ENCODE assay signal across 17 cellular contexts in the genomic region with DNA sequence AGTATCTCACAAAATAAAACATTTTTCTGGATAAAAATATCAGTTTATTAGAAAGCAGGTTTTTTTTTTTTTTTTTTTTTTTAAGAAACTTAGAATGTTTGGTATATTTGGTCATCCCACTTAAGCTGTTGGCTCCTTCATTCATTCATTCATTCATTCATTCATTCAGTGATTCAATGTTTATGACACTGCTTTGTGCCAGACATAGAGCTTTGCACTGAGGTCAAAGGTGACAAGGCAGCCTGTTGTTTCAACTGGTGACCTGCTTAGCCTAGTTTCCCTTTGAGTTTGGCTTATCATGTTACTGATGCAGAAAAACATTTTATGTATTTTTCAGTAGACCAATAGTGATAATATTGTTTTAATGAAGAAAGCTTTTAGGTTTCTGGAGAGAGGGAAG. TPM values are rescaled to one million over a fixed set of nuclear protein-coding genes. Genes with fewer than 3 reads are reported as not detected.
DNase-seq lines count a peak whose midpoint lies in the region; ATAC-seq, FAIRE-seq and TF ChIP-seq lines count a peak whose summit lies in the region.
"Had no signal": no experiment of that assay in that cellular context is flagged by ENCODE, and none has a peak within 500 bp of the region (broad histone marks: within the 10 kb centered on the region; RNA-seq: fewer than 3 reads in every experiment).

No MANE protein-coding gene starts in this region.

- CTCF ChIA-PET in OCI-LY7 (lab: Charles Lee; ENCODE audit: unreplicated experiment) (no interaction called here), K562 (lab: Yijun Ruan, JAX; ENCODE audit: low intra/inter-chr PET ratio) (no interaction called here)

- no peak overlapping the region for H3K27ac Mint-ChIP-seq in mesothelial cell of epicardium
- H3K27ac Mint-ChIP-seq: HFFc6 had no signal

- H3K27me3 ChIP-seq in K562 (ENCODE audit: control insufficient read depth in 2 of 2, insufficient read depth in 2 of 2, low read length in 2 of 2) (no peaks in the 10 kb centered on the region), liver (ENCODE audit: control insufficient read depth in 4 of 4, insufficient read depth in 4 of 4, low read length in 3 of 4) (no peaks in the 10 kb centered on the region), subcutaneous abdominal adipose tissue (ENCODE audit: control insufficient read depth in 5 of 5, insufficient read depth in 4 of 5, low read length in 5 of 5) (no peaks in the 10 kb centered on the region), left lung (no peaks in the 10 kb centered on the region)

- H3K9ac ChIP-seq in K562 (ENCODE audit: insufficient read depth in 1 of 2, low read depth in 2 of 2, low read length in 2 of 2) (no peak overlapping the region), liver (ENCODE audit: low read depth in 1 of 2, low read length in 2 of 2) (peak overlapping the region in 1 of 2 donors; percentile 8), subcutaneous abdominal adipose tissue (ENCODE audit: low read length in 5 of 5) (no peak overlapping the region)
- H3K9ac ChIP-seq: KMS-11 had no signal

- TF ChIP-seq POLR2A in K562 (conservative IDR thresholded peaks at IDR 0.05) = no peak

- H3K27ac ChIP-seq in OCI-LY7 (ENCODE audit: low read depth, low read length, poor library complexity, severe bottlenecking) (peak overlapping the region; percentile 13), K562 (ENCODE audit: extremely low read depth, low read depth, low read length) (no peak overlapping the region), liver (ENCODE audit: low read depth in 1 of 2, low read length in 2 of 2) (no peak overlapping the region), subcutaneous abdominal adipose tissue (ENCODE audit: low read depth, low read length) (peak overlapping the region; percentile 56), left lung (no peak overlapping the region)
- H3K27ac ChIP-seq: KMS-11 had no signal

- H3K9me2 ChIP-seq in OCI-LY7 (ENCODE audit: insufficient read depth, low read length) = no peaks in the 10 kb centered on the region

- in situ Hi-C loops in K562 (cut with MboI) = no loop called here

- H2AFZ ChIP-seq in OCI-LY7 (ENCODE audit: low read length) (no peak overlapping the region), K562 (ENCODE audit: low read depth, low read length) (no peak overlapping the region)

- H3K9me3 Mint-ChIP-seq in mesothelial cell of epicardium = no peaks in the 10 kb centered on the region
- H3K9me3 Mint-ChIP-seq: HFFc6 had no signal

- H3K4me3 ChIP-seq in OCI-LY7 (ENCODE audit: low read depth, low read length, poor library complexity, severe bottlenecking) (no peak overlapping the region), K562 (no peak overlapping the region), liver (ENCODE audit: low read depth in 1 of 3, low read length in 3 of 3) (no peak overlapping the region), subcutaneous abdominal adipose tissue (ENCODE audit: low read depth in 1 of 5, low read length in 5 of 5) (no peak overlapping the region), left lung (no peak overlapping the region)

- H3K36me3 Mint-ChIP-seq in mesothelial cell of epicardium = peaks cover 1% of the 10 kb centered on the region

- H4K20me1 ChIP-seq in OCI-LY7 (ENCODE audit: insufficient read depth, low read length) (no peaks in the 10 kb centered on the region), K562 (replicated peaks; ENCODE audit: control insufficient read depth, insufficient read depth, low read length) (no peaks in the 10 kb centered on the region)

- H3K4me2 ChIP-seq in OCI-LY7 (ENCODE audit: low read length) (peak overlapping the region; percentile 19), K562 (ENCODE audit: insufficient read depth, low read length) (no peak overlapping the region)
- H3K4me2 ChIP-seq: KMS-11 had no signal

- DNase-seq in OCI-LY7 (ENCODE audit: low spot score) (no peak), K562 (ENCODE audit: extremely low read depth in 1 of 4, low spot score in 3 of 4) (no peak), left lung (no peak), mesothelial cell of epicardium (ENCODE audit: low spot score in 2 of 2, unreplicated experiment in 2 of 2) (no peak)
- DNase-seq in activated CD4-positive, alpha-beta T cell treated with anti-CD3 and anti-CD28 coated beads for 48 hours = no peak
- DNase-seq: COR-L47, EL, HFFc6, NCI-H1092, NCI-H2227 treated with DMSO at 0.1 percent for 48 hours, NCI-H524, SHP77 had no signal

- peaks cover 9% of the 10 kb centered on the region for H3K4me1 Mint-ChIP-seq in mesothelial cell of epicardium

- BruUV-seq in OCI-LY7 (replicated peaks; lab: Mats Ljungman, UMichigan) = no TSS peak
- BruUV-seq in K562 (replicated peaks; lab: Mats Ljungman, UMichigan) = no TSS peak

- TF ChIP-seq EP300 in K562 (IDR thresholded peaks at IDR 0.05; ENCODE audit: low read length) = no peak

- H3K79me2 ChIP-seq in OCI-LY7 (ENCODE audit: insufficient read depth, low read depth, low read length) = peaks cover 97% of the 10 kb centered on the region
- peaks cover 51% of the 10 kb centered on the region for H3K79me2 ChIP-seq in K562 (ENCODE audit: control insufficient read depth, insufficient read depth, low read length)

- no peaks in the 10 kb centered on the region for H3K9me1 ChIP-seq in K562 (ENCODE audit: control insufficient read depth, insufficient read depth, low read length)

- POLR2A ChIA-PET in OCI-LY7 (lab: Charles Lee) (interaction anchor here (0.6 to 8.4 kb wide), 8 partner anchors 8 to 1962 kb away, joined by 3 to 114 read pairs (median 6); no protein-coding TSS in a partner anchor), K562 (lab: Yijun Ruan, JAX) (interaction anchor here (0.6 to 1.3 kb wide), 3 partner anchors 10 to 278 kb away, joined by 3 to 4 read pairs (median 4); no protein-coding TSS in a partner anchor)

- no peak for ATAC-seq in K562
- ATAC-seq in left lung = no peak

- H3K36me3 ChIP-seq in OCI-LY7 (ENCODE audit: insufficient read depth, low read length) (peaks cover 35% of the 10 kb centered on the region), K562 (ENCODE audit: control insufficient read depth, insufficient read depth, low read length) (peaks cover 24% of the 10 kb centered on the region), liver (ENCODE audit: control insufficient read depth in 4 of 4, insufficient read depth in 3 of 4, low read depth in 1 of 4, low read length in 3 of 4) (peaks cover 0 to 12% (median 7%) of the 10 kb centered on the region in 4 donors), subcutaneous abdominal adipose tissue (ENCODE audit: control insufficient read depth in 5 of 5, insufficient read depth in 5 of 5, low read length in 5 of 5) (peaks cover 0 to 5% (median 2%) of the 10 kb centered on the region in 5 donors), left lung (peaks cover 0 to 43% of the 10 kb centered on the region in 2 donors)

- peaks cover 95% of the 10 kb centered on the region for H3K4me1 ChIP-seq in OCI-LY7 (ENCODE audit: insufficient read depth, low read length, poor library complexity, severe bottlenecking)
- peaks cover 0 to 29% of the 10 kb centered on the region in 2 experiments; a peak in 2 of 5 replicates for H3K4me1 ChIP-seq in K562 (replicated peaks in 1 of 2; ENCODE audit: control insufficient read depth in 2 of 2, insufficient read depth in 2 of 2, low read length in 2 of 2)
- peaks cover 13 to 40% (median 19%) of the 10 kb centered on the region in 4 donors for H3K4me1 ChIP-seq in liver (ENCODE audit: control insufficient read depth in 4 of 4, insufficient read depth in 4 of 4, low read length in 3 of 4)
- peaks cover 0 to 40% (median 37%) of the 10 kb centered on the region in 5 donors for H3K4me1 ChIP-seq in subcutaneous abdominal adipose tissue (ENCODE audit: control insufficient read depth in 5 of 5, insufficient read depth in 5 of 5, low read length in 5 of 5)
- peaks cover 11 to 74% of the 10 kb centered on the region in 2 donors for H3K4me1 ChIP-seq in left lung

- H3K27me3 Mint-ChIP-seq in mesothelial cell of epicardium (ENCODE audit: low read depth) = no peaks in the 10 kb centered on the region

- no peak overlapping the region for H3K4me3 Mint-ChIP-seq in mesothelial cell of epicardium
- H3K4me3 Mint-ChIP-seq: HFFc6 had no signal

- TF ChIP-seq RAD21 in K562 (CRISPR knock-in tag; conservative IDR thresholded peaks at IDR 0.05 in 1 of 2, IDR thresholded peaks at IDR 0.05 in 1 of 2) = no peak
- TF ChIP-seq RAD21 in liver (IDR thresholded peaks at IDR 0.05) = no peak

- TF ChIP-seq CTCF in OCI-LY7 (conservative IDR thresholded peaks at IDR 0.05; ENCODE audit: low read length) (no peak), K562 (IDR thresholded peaks at IDR 0.05 in 2 of 3, conservative IDR thresholded peaks at IDR 0.05 in 1 of 3; ENCODE audit: insufficient read depth in 2 of 3, low read depth in 1 of 3, low read length in 3 of 3) (no peak), liver (IDR thresholded peaks at IDR 0.05; ENCODE audit: low read depth, low read length, missing input control) (no peak), left lung (IDR thresholded peaks at IDR 0.05) (no peak), mesothelial cell of epicardium (IDR thresholded peaks at IDR 0.05; ENCODE audit: unreplicated experiment) (no peak)

- intact Hi-C loops in OCI-LY7 (cut with micrococcal nuclease; ENCODE audit: unreplicated experiment) (no loop called here), K562 (cut with micrococcal nuclease) (no loop called here), left lung (cut with DNase I) (no loop called here)

- FAIRE-seq in K562 (lab: Jason Lieb, UNC) = no peak
- FAIRE-seq: H1, RCC 7860 had no signal

- no peaks in the 10 kb centered on the region for H3K9me3 ChIP-seq in OCI-LY7 (ENCODE audit: low read length)
- H3K9me3 ChIP-seq in K562 (replicated peaks; ENCODE audit: control insufficient read depth, insufficient read depth, low read depth, low read length) = no peaks in the 10 kb centered on the region
- no peaks in the 10 kb centered on the region for H3K9me3 ChIP-seq in liver (ENCODE audit: control insufficient read depth in 4 of 4, low read length in 3 of 4)
- no peaks in the 10 kb centered on the region for H3K9me3 ChIP-seq in subcutaneous abdominal adipose tissue (ENCODE audit: control insufficient read depth in 5 of 5, low read length in 5 of 5)
- no peaks in the 10 kb centered on the region for H3K9me3 ChIP-seq in left lung

RNA-seq across cellular contexts. Expression of a gene that starts 23.5 kb away (rescaled TPM):
- total RNA-seq in OCI-LY7 (2014; rRNA removed; shearing (Covaris generic)) = 11.8 and 12.6 TPM in 2 replicates
- 21.5 and 31.8 TPM in 2 replicates for total RNA-seq in OCI-LY7 (2022)
- total RNA-seq in K562 (2011; cell fraction: chromatin; rRNA removed; ENCODE audit: low replicate concordance) = 49.3 and 127 TPM in 2 replicates
- total RNA-seq in K562 (2011; cell fraction: nucleolus; rRNA removed) = 32.2 and 37.4 TPM in 2 replicates
- total RNA-seq in K562 (2011; cell fraction: nucleoplasm; rRNA removed) = 56.7 and 64.2 TPM in 2 replicates
- total RNA-seq in K562 (2014; rRNA removed) = 9.5 and 10.2 TPM in 2 replicates
- 20.6 and 21.8 TPM in 2 replicates for total RNA-seq in K562 (2014; rRNA removed; fragmentation: Illumina TruSeq; extraction: Trizol)
- total RNA-seq in K562 (2015; rRNA removed; fragmentation: Illumina TruSeq; extraction: Trizol) = 12.0 and 12.4 TPM in 2 replicates
- 17.7 and 19.7 TPM in 2 replicates for total RNA-seq in K562 (2021)
- polyA plus RNA-seq in K562 (2011; rRNA removed) = 17.6 and 21.3 TPM in 2 replicates
- polyA plus RNA-seq in K562 (2011; cell fraction: cytosol; rRNA removed) = 9.8 and 13.5 TPM in 2 replicates
- 33.8 and 38.5 TPM in 2 replicates for polyA plus RNA-seq in K562 (2011; cell fraction: nucleus; rRNA removed)
- polyA plus RNA-seq in K562 (2012) = 11.6 and 13.2 TPM in 2 replicates
- polyA plus RNA-seq in K562 (2014; fragmentation: Illumina TruSeq; extraction: Trizol) = 9.3 and 13.2 TPM in 2 replicates
- polyA plus RNA-seq in K562 (2014; fragmentation: Nextera tagmentation; extraction: Ambion mirVana) = 10 to 100 TPM in 1 of 2 experiments, 1 to 10 TPM in 1; 7.4 to 10.2 TPM
- 11.0 and 12.2 TPM in 2 replicates for polyA plus RNA-seq in K562 (2014; rRNA removed)
- 49.0 and 67.5 TPM in 2 replicates for polyA minus RNA-seq in K562 (2011; rRNA and poly(A)+ RNA removed)
- polyA minus RNA-seq in K562 (2011; cell fraction: cytosol; rRNA and poly(A)+ RNA removed) = 12.2 and 17.7 TPM in 2 replicates
- 45.2 and 47.7 TPM in 2 replicates for polyA minus RNA-seq in K562 (2011; cell fraction: nucleus; rRNA and poly(A)+ RNA removed)
- 100 to 1,000 TPM in 1 of 2 donors, 10 to 100 TPM in 1; 47.0 to 113 TPM for total RNA-seq in liver
- 10 to 100 TPM; 14.3 to 17.1 TPM for polyA plus RNA-seq in liver
- 10 to 100 TPM; 52.5 to 59.6 TPM for total RNA-seq in left lung
- total RNA-seq in mesothelial cell of epicardium = 9.5 to 15.7 TPM (median 15.3 TPM) in 3 replicates

Comparison
In these comparisons a context has a peak if more than half of its experiments do, and no peak if none do; other contexts are left out.
1. H3K27ac ChIP-seq: peak in OCI-LY7 (single experiment) and subcutaneous abdominal adipose tissue (single experiment); none in K562 (single experiment), liver (0 of 2) and left lung (0 of 2).